ENCODE assay signal across 11 cellular contexts in genomic region chr6:111441678-111442243, GRCh38. TPM values are rescaled to one million over a fixed set of nuclear protein-coding genes. Genes with fewer than 3 reads are reported as not detected.
DNase-seq lines count a peak whose midpoint lies in the region; ATAC-seq and TF ChIP-seq lines count a peak whose summit lies in the region.
"Had no signal": no experiment of that assay in that cellular context is flagged by ENCODE, and none has a peak within 500 bp of the region (broad histone marks: within the 10 kb centered on the region; RNA-seq: fewer than 3 reads in every experiment).

No MANE protein-coding gene starts in this region.

- no peak for TF ChIP-seq CTCF in GM10248 (IDR thresholded peaks at IDR 0.05; ENCODE audit: control extremely low read depth, extremely low read depth, low read depth, missing control alignments)

- no peaks in the 10 kb centered on the region for H3K27me3 Mint-ChIP-seq in activated T-helper 17 cell treated with anti-CD3 and anti-CD28 coated beads, Interleukin-2, amount 50 U/mL, for 72 hours

- peaks cover 0 to 6% of the 10 kb centered on the region in 2 donors for H3K36me3 Mint-ChIP-seq in activated naive CD4-positive, alpha-beta T cell treated with anti-CD3 and anti-CD28 coated beads, Interleukin-2, amount 50 U/mL, for 72 hours
- H3K36me3 Mint-ChIP-seq in activated T-helper 17 cell treated with anti-CD3 and anti-CD28 coated beads, Interleukin-2, amount 50 U/mL, for 72 hours (ENCODE audit: low read depth): peaks cover 5% of the 10 kb centered on the region

- ATAC-seq in HG02678 (IDR thresholded peaks at IDR 0.05; ENCODE audit: unreplicated experiment): peak; percentile 42
- ATAC-seq in activated naive CD4-positive, alpha-beta T cell treated with anti-CD3 and anti-CD28 coated beads, Interleukin-2, amount 50 U/mL, for 72 hours: no peak
- ATAC-seq in activated T-helper 17 cell treated with anti-CD3 and anti-CD28 coated beads, Interleukin-2, amount 50 U/mL, for 72 hours (replicated peaks): no peak

- DNase-seq in GM10248 (ENCODE audit: extremely low spot score): peak; percentile 25
- DNase-seq in OCI-M1 (lab: John Stamatoyannopoulos, UW): peak; percentile 63
- DNase-seq in medulla oblongata (ENCODE audit: extremely low spot score): peak; percentile 54
- DNase-seq in activated CD8-positive, alpha-beta memory T cell treated with anti-CD3 and anti-CD28 coated beads, Interleukin-2, amount 50 U/mL, for 48 hours: no peak
- no peak for DNase-seq in activated naive CD4-positive, alpha-beta T cell treated with anti-CD3 and anti-CD28 coated beads, Interleukin-2, amount 50 U/mL, for 72 hours (ENCODE audit: low spot score in 2 of 2)
- DNase-seq in NCI-H187 (lab: John Stamatoyannopoulos, UW): no peak
- DNase-seq: HFFc6, midbrain, NCI-H2171 treated with DMSO at 0.1 percent for 48 hours had no signal

- POLR2A ChIA-PET in GM10248 (lab: Yijun Ruan, JAX): no interaction called here

- no peaks in the 10 kb centered on the region for H3K9me3 Mint-ChIP-seq in activated naive CD4-positive, alpha-beta T cell treated with anti-CD3 and anti-CD28 coated beads, Interleukin-2, amount 50 U/mL, for 72 hours
- H3K9me3 Mint-ChIP-seq in activated T-helper 17 cell treated with anti-CD3 and anti-CD28 coated beads, Interleukin-2, amount 50 U/mL, for 72 hours: no peaks in the 10 kb centered on the region
- H3K9me3 Mint-ChIP-seq: HFFc6 had no signal

- H3K4me3 Mint-ChIP-seq in activated T-helper 17 cell treated with anti-CD3 and anti-CD28 coated beads, Interleukin-2, amount 50 U/mL, for 72 hours: no peak overlapping the region
- H3K4me3 Mint-ChIP-seq: HFFc6 had no signal

- no peak overlapping the region for H3K27ac Mint-ChIP-seq in activated naive CD4-positive, alpha-beta T cell treated with anti-CD3 and anti-CD28 coated beads, Interleukin-2, amount 50 U/mL, for 72 hours
- no peak overlapping the region for H3K27ac Mint-ChIP-seq in activated T-helper 17 cell treated with anti-CD3 and anti-CD28 coated beads, Interleukin-2, amount 50 U/mL, for 72 hours
- H3K27ac Mint-ChIP-seq: HFFc6 had no signal

- CTCF ChIA-PET in GM10248 (lab: Yijun Ruan, JAX): interaction anchor here (0.8 to 1.6 kb wide), 4 partner anchors 9 to 37 kb away, joined by 3 to 5 read pairs (median 4); no protein-coding TSS in a partner anchor

- peaks cover 12% of the 10 kb centered on the region for H3K4me1 Mint-ChIP-seq in activated T-helper 17 cell treated with anti-CD3 and anti-CD28 coated beads, Interleukin-2, amount 50 U/mL, for 72 hours

RNA-seq across cellular contexts. Expression of gene REV3L, which starts 41.3 kb away (rescaled TPM):
- 10 to 100 TPM; 18.3 to 27.0 TPM for total RNA-seq in activated naive CD4-positive, alpha-beta T cell treated with anti-CD3 and anti-CD28 coated beads, Interleukin-2, amount 50 U/mL, for 72 hours
- 10 to 100 TPM; 20.7 to 23.7 TPM for total RNA-seq in activated T-helper 17 cell treated with anti-CD3 and anti-CD28 coated beads, Interleukin-2, amount 50 U/mL, for 72 hours

Comparison
In these comparisons a context has a peak if more than half of its experiments do, and no peak if none do; other contexts are left out.
1. DNase-seq: peak in GM10248 (single experiment), OCI-M1 (single experiment) and medulla oblongata (single experiment); none in activated CD8-positive, alpha-beta memory T cell treated with anti-CD3 and anti-CD28 coated beads, Interleukin-2, amount 50 U/mL, for 48 hours (single experiment), activated naive CD4-positive, alpha-beta T cell treated with anti-CD3 and anti-CD28 coated beads, Interleukin-2, amount 50 U/mL, for 72 hours (0 of 2) and NCI-H187 (0 of 2).